8 cellular contexts compared by ENCODE assay signal in genomic region chr2:119760237-119760807, GRCh38. TPM values are rescaled to one million over a fixed set of nuclear protein-coding genes. Genes with fewer than 3 reads are reported as not detected.
DNase-seq lines count a peak whose midpoint lies in the region; ATAC-seq and TF ChIP-seq lines count a peak whose summit lies in the region.

No MANE protein-coding gene starts in this region.

- no peaks in the 10 kb centered on the region for H3K27me3 Mint-ChIP-seq in activated naive CD4-positive, alpha-beta T cell treated with anti-CD3 and anti-CD28 coated beads for 36 hours (ENCODE audit: low read depth)
- H3K27me3 Mint-ChIP-seq in natural killer cell (ENCODE audit: low read depth in 2 of 2), result no peaks in the 10 kb centered on the region

- H3K36me3 ChIP-seq in RWPE2 (ENCODE audit: low read depth), result no peaks in the 10 kb centered on the region
- no peaks in the 10 kb centered on the region for H3K36me3 ChIP-seq in effector memory CD4-positive, alpha-beta T cell (ENCODE audit: control insufficient read depth, insufficient read depth, low read length)

- peak overlapping the region; percentile 64 for H3K27ac Mint-ChIP-seq in activated naive CD4-positive, alpha-beta T cell treated with anti-CD3 and anti-CD28 coated beads for 36 hours
- peak overlapping the region; percentile 35 to 99 for H3K27ac Mint-ChIP-seq in natural killer cell

- intact Hi-C loops in activated naive CD4-positive, alpha-beta T cell treated with anti-CD3 and anti-CD28 coated beads for 36 hours (cut with micrococcal nuclease), result no loop called here
- intact Hi-C loops in natural killer cell (cut with micrococcal nuclease), result no loop called here

- no peaks in the 10 kb centered on the region for H3K27me3 ChIP-seq in RWPE2 (ENCODE audit: insufficient read depth, poor library complexity, severe bottlenecking)
- no peaks in the 10 kb centered on the region for H3K27me3 ChIP-seq in effector memory CD4-positive, alpha-beta T cell (replicated peaks; ENCODE audit: control insufficient read depth, insufficient read depth, low read length, poor library complexity, severe bottlenecking)

- CTCF ChIA-PET in activated naive CD4-positive, alpha-beta T cell treated with anti-CD3 and anti-CD28 coated beads for 36 hours (lab: Charles Lee), result interaction anchor here (0.6 to 1.5 kb wide), 6 partner anchors 63 to 553 kb away, joined by 3 to 7 read pairs (median 3); no protein-coding TSS in a partner anchor

- no peaks in the 10 kb centered on the region for H3K36me3 Mint-ChIP-seq in activated naive CD4-positive, alpha-beta T cell treated with anti-CD3 and anti-CD28 coated beads for 36 hours (ENCODE audit: low read depth)
- no peaks in the 10 kb centered on the region for H3K36me3 Mint-ChIP-seq in natural killer cell

- peak overlapping the region; percentile 74 for H3K4me3 Mint-ChIP-seq in activated naive CD4-positive, alpha-beta T cell treated with anti-CD3 and anti-CD28 coated beads for 36 hours
- peak overlapping the region; percentile 84 for H3K4me3 Mint-ChIP-seq in natural killer cell

- H3K9me3 ChIP-seq in RWPE2 (ENCODE audit: severe bottlenecking), result no peaks in the 10 kb centered on the region
- H3K9me3 ChIP-seq in effector memory CD4-positive, alpha-beta T cell (ENCODE audit: control insufficient read depth, low read length), result no peaks in the 10 kb centered on the region

- H3K9me3 Mint-ChIP-seq in activated naive CD4-positive, alpha-beta T cell treated with anti-CD3 and anti-CD28 coated beads for 36 hours, result no peaks in the 10 kb centered on the region
- H3K9me3 Mint-ChIP-seq in natural killer cell, result no peaks in the 10 kb centered on the region

- peak overlapping the region; percentile 86 for H3K27ac ChIP-seq in RWPE2 (ENCODE audit: poor library complexity, severe bottlenecking)
- H3K27ac ChIP-seq in effector memory CD4-positive, alpha-beta T cell (ENCODE audit: insufficient read depth, low read length, poor library complexity, severe bottlenecking), result peak overlapping the region; percentile 90

- TF ChIP-seq CTCF in RWPE2 (IDR thresholded peaks at IDR 0.05; ENCODE audit: poor library complexity, severe bottlenecking) (no peak), natural killer cell (IDR thresholded peaks at IDR 0.05) (no peak)

- H3K4me3 ChIP-seq in RWPE2 (ENCODE audit: severe bottlenecking), result peak overlapping the region; percentile 57
- peak overlapping the region; percentile 95 for H3K4me3 ChIP-seq in effector memory CD4-positive, alpha-beta T cell (ENCODE audit: insufficient read depth, low read depth, low read length, poor library complexity, severe bottlenecking)

- DNase-seq in activated naive CD4-positive, alpha-beta T cell treated with anti-CD3 and anti-CD28 coated beads for 36 hours, result peak; percentile 43
- no peak for DNase-seq in activated naive CD4-positive, alpha-beta T cell treated with Interleukin-2 at 50 U/mL for 16 hours
- DNase-seq in RWPE2 (ENCODE audit: low spot score), result no peak
- no peak for DNase-seq in effector memory CD4-positive, alpha-beta T cell
- no peak for DNase-seq in natural killer cell
- no peak for DNase-seq in kidney glomerular epithelial cell (lab: John Stamatoyannopoulos, UW)

- H3K4me1 Mint-ChIP-seq in activated naive CD4-positive, alpha-beta T cell treated with anti-CD3 and anti-CD28 coated beads for 36 hours (ENCODE audit: low read depth), result peaks cover 41% of the 10 kb centered on the region
- peaks cover 52 to 53% of the 10 kb centered on the region in 2 donors for H3K4me1 Mint-ChIP-seq in natural killer cell

- ATAC-seq in HG02981 (IDR thresholded peaks at IDR 0.05; ENCODE audit: unreplicated experiment) (peak; percentile 17), RWPE2 (ENCODE audit: low read depth) (peak; percentile 3; the same call in 2 of the 3 replicates), natural killer cell (no peak)
- no peak for ATAC-seq in activated CD4-positive, CD25-positive, alpha-beta regulatory T cell treated with anti-CD3 and anti-CD28 coated beads, Interleukin-2, amount 50 U/mL, for 24 hours

- H3K4me1 ChIP-seq in RWPE2 (ENCODE audit: insufficient read depth, poor library complexity, severe bottlenecking), result peaks cover 37% of the 10 kb centered on the region
- H3K4me1 ChIP-seq in effector memory CD4-positive, alpha-beta T cell (ENCODE audit: control insufficient read depth, insufficient read depth, low read length, poor library complexity, severe bottlenecking), result no peaks in the 10 kb centered on the region

RNA-seq across cellular contexts. Expression of gene PTPN4, which starts 0.6 kb away (rescaled TPM):
- 10 to 100 TPM; 28.4 to 29.8 TPM for total RNA-seq in activated naive CD4-positive, alpha-beta T cell treated with anti-CD3 and anti-CD28 coated beads for 36 hours
- 100 to 1,000 TPM; 265 to 347 (median 283) TPM for total RNA-seq in natural killer cell

Comparison
In these comparisons a context has a peak if more than half of its experiments do, and no peak if none do; other contexts are left out.
1. ATAC-seq: peak in HG02981 (single experiment) and RWPE2 (single experiment); none in natural killer cell (0 of 3) and activated CD4-positive, CD25-positive, alpha-beta regulatory T cell treated with anti-CD3 and anti-CD28 coated beads, Interleukin-2, amount 50 U/mL, for 24 hours (0 of 2).
2. RNA of gene PTPN4, which starts 0.6 kb away (total RNA-seq): 265 to 347 TPM in natural killer cell; 28.4 to 29.8 TPM in activated naive CD4-positive, alpha-beta T cell treated with anti-CD3 and anti-CD28 coated beads for 36 hours; every median in the first group is over 4 times any median in the second.